10 cellular contexts compared by ENCODE assay signal in genomic region chr18:58544616-58545337, GRCh38.
DNase-seq lines count a peak whose midpoint lies in the region; ATAC-seq and TF ChIP-seq lines count a peak whose summit lies in the region.
"Had no signal": no experiment of that assay in that cellular context is flagged by ENCODE, and none has a peak within 500 bp of the region (broad histone marks: within the 10 kb centered on the region; RNA-seq: fewer than 3 reads in every experiment).

No MANE protein-coding gene starts in this region.

- H3K9me3 Mint-ChIP-seq in natural killer cell treated with Interleukin-12 subunit alpha and Interleukin-12 subunit beta and Interleukin-15 and Interleukin-18, amount 100 ng/mL, for 72 hours: no peaks in the 10 kb centered on the region
- H3K9me3 Mint-ChIP-seq in natural killer cell: no peaks in the 10 kb centered on the region
- H3K9me3 Mint-ChIP-seq in T-helper 2 cell treated with Interferon-gamma antibody and Interleukin-4, amounts not matched to agents 5 μg/mL and 100 μg/mL, for 36 hours: no peaks in the 10 kb centered on the region
- peaks cover 2% of the 10 kb centered on the region for H3K9me3 Mint-ChIP-seq in stimulated activated memory B cell treated with anti-CD40 and anti-IgM and Interleukin-4, amounts not matched to agents 10 μg/mL and 1 μg/mL and 100 μg/mL, for 72 hours

- H3K4me3 Mint-ChIP-seq in natural killer cell treated with Interleukin-12 subunit alpha and Interleukin-12 subunit beta and Interleukin-15 and Interleukin-18, amount 100 ng/mL, for 72 hours: peak overlapping the region; percentile 68
- H3K4me3 Mint-ChIP-seq in natural killer cell: no peak overlapping the region
- H3K4me3 Mint-ChIP-seq in T-helper 2 cell treated with Interferon-gamma antibody and Interleukin-4, amounts not matched to agents 5 μg/mL and 100 μg/mL, for 36 hours: no peak overlapping the region
- H3K4me3 Mint-ChIP-seq in stimulated activated memory B cell treated with anti-CD40 and anti-IgM and Interleukin-4, amounts not matched to agents 10 μg/mL and 1 μg/mL and 100 μg/mL, for 72 hours: peak overlapping the region; percentile 48

- peaks cover 11 to 17% of the 10 kb centered on the region in 2 donors for H3K27me3 Mint-ChIP-seq in natural killer cell treated with Interleukin-12 subunit alpha and Interleukin-12 subunit beta and Interleukin-15 and Interleukin-18, amount 100 ng/mL, for 72 hours
- peaks cover 24 to 66% of the 10 kb centered on the region in 2 donors for H3K27me3 Mint-ChIP-seq in natural killer cell (ENCODE audit: low read depth in 2 of 2)
- peaks cover 18% of the 10 kb centered on the region for H3K27me3 Mint-ChIP-seq in T-helper 2 cell treated with Interferon-gamma antibody and Interleukin-4, amounts not matched to agents 5 μg/mL and 100 μg/mL, for 36 hours (ENCODE audit: low read depth)
- H3K27me3 Mint-ChIP-seq in stimulated activated memory B cell treated with anti-CD40 and anti-IgM and Interleukin-4, amounts not matched to agents 10 μg/mL and 1 μg/mL and 100 μg/mL, for 72 hours: no peaks in the 10 kb centered on the region

- no peak for DNase-seq in natural killer cell treated with Interleukin-12 subunit alpha and Interleukin-12 subunit beta and Interleukin-15 and Interleukin-18, amount 100 ng/mL, for 72 hours (ENCODE audit: low spot score)
- DNase-seq in natural killer cell: no peak
- DNase-seq in T-helper 2 cell treated with Interferon-gamma antibody and Interleukin-4, amounts not matched to agents 5 μg/mL and 100 μg/mL, for 36 hours (ENCODE audit: low spot score): peak; percentile 56
- DNase-seq in NCI-H1930 (lab: John Stamatoyannopoulos, UW): no peak
- DNase-seq: NCI-H1105 treated with DMSO at 0.1 percent for 48 hours had no signal

- no peak for TF ChIP-seq CTCF in natural killer cell (IDR thresholded peaks at IDR 0.05)

- peak in 1 of 2 donors; percentile 34 for ATAC-seq in natural killer cell treated with Interleukin-12 subunit alpha and Interleukin-12 subunit beta and Interleukin-15 and Interleukin-18, amount 100 ng/mL, for 72 hours
- no peak for ATAC-seq in natural killer cell
- peak; percentile 49 for ATAC-seq in HG02588 (IDR thresholded peaks at IDR 0.05; ENCODE audit: unreplicated experiment)
- peak; percentile 88 for ATAC-seq in stimulated activated memory B cell treated with anti-CD40 and anti-IgM and Interleukin-4, amounts not matched to agents 10 μg/mL and 1 μg/mL and 100 μg/mL, for 72 hours
- no peak for ATAC-seq in GM18867 (IDR thresholded peaks at IDR 0.05; ENCODE audit: unreplicated experiment)
- ATAC-seq in HG03469 (IDR thresholded peaks at IDR 0.05; ENCODE audit: unreplicated experiment): no peak
- ATAC-seq: Panc1 had no signal

- peak overlapping the region in 1 of 2 donors; percentile 25 for H3K27ac Mint-ChIP-seq in natural killer cell treated with Interleukin-12 subunit alpha and Interleukin-12 subunit beta and Interleukin-15 and Interleukin-18, amount 100 ng/mL, for 72 hours
- H3K27ac Mint-ChIP-seq in natural killer cell: no peak overlapping the region
- H3K27ac Mint-ChIP-seq in T-helper 2 cell treated with Interferon-gamma antibody and Interleukin-4, amounts not matched to agents 5 μg/mL and 100 μg/mL, for 36 hours: no peak overlapping the region
- H3K27ac Mint-ChIP-seq in stimulated activated memory B cell treated with anti-CD40 and anti-IgM and Interleukin-4, amounts not matched to agents 10 μg/mL and 1 μg/mL and 100 μg/mL, for 72 hours: peak overlapping the region; percentile 90

- no peaks in the 10 kb centered on the region for H3K36me3 Mint-ChIP-seq in natural killer cell treated with Interleukin-12 subunit alpha and Interleukin-12 subunit beta and Interleukin-15 and Interleukin-18, amount 100 ng/mL, for 72 hours
- no peaks in the 10 kb centered on the region for H3K36me3 Mint-ChIP-seq in natural killer cell
- no peaks in the 10 kb centered on the region for H3K36me3 Mint-ChIP-seq in T-helper 2 cell treated with Interferon-gamma antibody and Interleukin-4, amounts not matched to agents 5 μg/mL and 100 μg/mL, for 36 hours (ENCODE audit: low read depth)
- no peaks in the 10 kb centered on the region for H3K36me3 Mint-ChIP-seq in stimulated activated memory B cell treated with anti-CD40 and anti-IgM and Interleukin-4, amounts not matched to agents 10 μg/mL and 1 μg/mL and 100 μg/mL, for 72 hours

- H3K4me1 Mint-ChIP-seq in natural killer cell treated with Interleukin-12 subunit alpha and Interleukin-12 subunit beta and Interleukin-15 and Interleukin-18, amount 100 ng/mL, for 72 hours (ENCODE audit: low read depth in 2 of 2): peaks cover 37 to 68% of the 10 kb centered on the region in 2 donors
- peaks cover 21 to 24% of the 10 kb centered on the region in 2 donors for H3K4me1 Mint-ChIP-seq in natural killer cell
- peaks cover 43% of the 10 kb centered on the region for H3K4me1 Mint-ChIP-seq in T-helper 2 cell treated with Interferon-gamma antibody and Interleukin-4, amounts not matched to agents 5 μg/mL and 100 μg/mL, for 36 hours (ENCODE audit: low read depth)
- H3K4me1 Mint-ChIP-seq in stimulated activated memory B cell treated with anti-CD40 and anti-IgM and Interleukin-4, amounts not matched to agents 10 μg/mL and 1 μg/mL and 100 μg/mL, for 72 hours: peaks cover 72% of the 10 kb centered on the region

- intact Hi-C loops in natural killer cell (cut with micrococcal nuclease): no loop called here

Comparison
In these comparisons a context has a peak if more than half of its experiments do, and no peak if none do; other contexts are left out.
1. H3K4me3 Mint-ChIP-seq: peak in natural killer cell treated with Interleukin-12 subunit alpha and Interleukin-12 subunit beta and Interleukin-15 and Interleukin-18, amount 100 ng/mL, for 72 hours (single experiment) and stimulated activated memory B cell treated with anti-CD40 and anti-IgM and Interleukin-4, amounts not matched to agents 10 μg/mL and 1 μg/mL and 100 μg/mL, for 72 hours (single experiment); none in natural killer cell (single experiment) and T-helper 2 cell treated with Interferon-gamma antibody and Interleukin-4, amounts not matched to agents 5 μg/mL and 100 μg/mL, for 36 hours (single experiment).
2. ATAC-seq: peak in HG02588 (single experiment) and stimulated activated memory B cell treated with anti-CD40 and anti-IgM and Interleukin-4, amounts not matched to agents 10 μg/mL and 1 μg/mL and 100 μg/mL, for 72 hours (single experiment); none in natural killer cell (0 of 3), GM18867 (single experiment) and HG03469 (single experiment).